ENCODE assay signal across 20 cellular contexts in genomic region chr5:58902305-58902704, GRCh38.
DNase-seq lines count a peak whose midpoint lies in the region; ATAC-seq, FAIRE-seq and TF ChIP-seq lines count a peak whose summit lies in the region.
"Had no signal": no experiment of that assay in that cellular context is flagged by ENCODE, and none has a peak within 500 bp of the region (broad histone marks: within the 10 kb centered on the region; RNA-seq: fewer than 3 reads in every experiment).

No MANE protein-coding gene starts in this region.

- H3K27me3 ChIP-seq in liver (ENCODE audit: control insufficient read depth in 4 of 4, insufficient read depth in 4 of 4, low read length in 3 of 4), result peaks cover 0 to 3% (median 0%) of the 10 kb centered on the region in 4 donors
- H3K27me3 ChIP-seq in HepG2 (ENCODE audit: control insufficient read depth in 1 of 2, insufficient read depth in 2 of 2, low read length in 2 of 2), result peaks cover 0 to 10% of the 10 kb centered on the region in 2 experiments; a peak in 1 of 5 replicates
- H3K27me3 ChIP-seq: BLaER1 treated with 17β-estradiol and CSF1 and Interleukin-3, amounts not matched to agents 10 nM and 100 nM had no signal

- no peak for DNase-seq in HepG2 (ENCODE audit: low spot score)
- no peak for DNase-seq in HPDE6-E6E7 (ENCODE audit: extremely low spot score)
- DNase-seq in activated T-helper 1 cell treated with anti-CD3 and anti-CD28 coated beads, Interleukin-12 subunit alpha, Interleukin-12 subunit beta, Interleukin-2, Interleukin-4 antibody, amounts not matched to agents 30 ng/mL and 10 ng/mL and 1 ng/mL, durations not matched to agents 14 hours and 24 hours and 36 hours (ENCODE audit: low spot score), result no peak
- DNase-seq: CD8-positive, alpha-beta T cell; DMS 273 treated with DMSO at 0.1 percent for 48 hours; DMS53; DND-41; EL; GM23248; HCEC 1CT had no signal

- H3K79me2 ChIP-seq in HepG2 (ENCODE audit: insufficient read depth, low read length), result no peaks in the 10 kb centered on the region

- H3K4me2 ChIP-seq in HepG2 (ENCODE audit: low read depth, low read length), result no peak overlapping the region
- H3K4me2 ChIP-seq: BLaER1 treated with 17β-estradiol and CSF1 and Interleukin-3, amounts not matched to agents 10 nM and 100 nM had no signal

- TF ChIP-seq RAD21 in liver (IDR thresholded peaks at IDR 0.05) (no peak), HepG2 (CRISPR knock-in tag; IDR thresholded peaks at IDR 0.05) (no peak)

- CTCF ChIA-PET in HepG2 (lab: Yijun Ruan, JAX; ENCODE audit: low intra/inter-chr PET ratio, low total read pairs), result no interaction called here

- no peaks in the 10 kb centered on the region for H3K36me3 Mint-ChIP-seq in nephron (ENCODE audit: low read depth)
- no peaks in the 10 kb centered on the region for H3K36me3 Mint-ChIP-seq in activated T-helper 1 cell treated with anti-CD3 and anti-CD28 coated beads, Interleukin-12 subunit alpha, Interleukin-12 subunit beta, Interleukin-2, Interleukin-4 antibody, amounts not matched to agents 30 ng/mL and 10 ng/mL and 1 ng/mL, durations not matched to agents 14 hours and 24 hours and 36 hours (ENCODE audit: low read depth)
- H3K36me3 Mint-ChIP-seq: CD8-positive, alpha-beta T cell had no signal

- H3K4me1 Mint-ChIP-seq in nephron, result peaks cover 16% of the 10 kb centered on the region
- H3K4me1 Mint-ChIP-seq in activated T-helper 1 cell treated with anti-CD3 and anti-CD28 coated beads, Interleukin-12 subunit alpha, Interleukin-12 subunit beta, Interleukin-2, Interleukin-4 antibody, amounts not matched to agents 30 ng/mL and 10 ng/mL and 1 ng/mL, durations not matched to agents 14 hours and 24 hours and 36 hours (ENCODE audit: low read depth), result no peaks in the 10 kb centered on the region
- H3K4me1 Mint-ChIP-seq: B cell had no signal

- H3K9ac ChIP-seq in liver (ENCODE audit: low read depth in 1 of 2, low read length in 2 of 2) (no peak overlapping the region), HepG2 (ENCODE audit: insufficient read depth, low read depth, low read length) (no peak overlapping the region)
- H3K9ac ChIP-seq: BLaER1 treated with 17β-estradiol and CSF1 and Interleukin-3, amounts not matched to agents 10 nM and 100 nM; GM23248 had no signal

- H3K36me3 ChIP-seq in liver (ENCODE audit: control insufficient read depth in 4 of 4, insufficient read depth in 3 of 4, low read depth in 1 of 4, low read length in 3 of 4), result no peaks in the 10 kb centered on the region
- H3K36me3 ChIP-seq in HepG2 (replicated peaks in 1 of 2; ENCODE audit: control insufficient read depth in 1 of 2, insufficient read depth in 2 of 2, low read length in 2 of 2), result no peaks in the 10 kb centered on the region
- H3K36me3 ChIP-seq: BLaER1 treated with 17β-estradiol and CSF1 and Interleukin-3, amounts not matched to agents 10 nM and 100 nM had no signal

- TF ChIP-seq CTCF in liver (IDR thresholded peaks at IDR 0.05; ENCODE audit: low read depth, low read length, missing input control) (no peak), HepG2 (CRISPR knock-in tag; IDR thresholded peaks at IDR 0.05) (no peak), nephron (IDR thresholded peaks at IDR 0.05; ENCODE audit: unreplicated experiment in 3 of 3) (no peak)

- FAIRE-seq in HepG2 (lab: Jason Lieb, UNC) (no peak), endometrium (lab: Jason Lieb, UNC) (peak; percentile 51)
- FAIRE-seq: GM12878, GM19239, H54 had no signal

- no peaks in the 10 kb centered on the region for H3K27me3 Mint-ChIP-seq in nephron (ENCODE audit: low read depth)
- no peaks in the 10 kb centered on the region for H3K27me3 Mint-ChIP-seq in activated T-helper 1 cell treated with anti-CD3 and anti-CD28 coated beads, Interleukin-12 subunit alpha, Interleukin-12 subunit beta, Interleukin-2, Interleukin-4 antibody, amounts not matched to agents 30 ng/mL and 10 ng/mL and 1 ng/mL, durations not matched to agents 14 hours and 24 hours and 36 hours (ENCODE audit: insufficient read depth)

- TF ChIP-seq POLR2A in HepG2 (IDR thresholded peaks at IDR 0.05; ENCODE audit: insufficient read depth in 1 of 2, low read depth in 2 of 2, low read length in 2 of 2), result no peak

- peaks cover 0 to 2% (median 0%) of the 10 kb centered on the region in 4 donors for H3K9me3 ChIP-seq in liver (ENCODE audit: control insufficient read depth in 4 of 4, low read length in 3 of 4)
- no peaks in the 10 kb centered on the region for H3K9me3 ChIP-seq in HepG2 (ENCODE audit: low read length)

- ATAC-seq in HepG2, result no peak
- no peak for ATAC-seq in GM19455 (IDR thresholded peaks at IDR 0.05; ENCODE audit: unreplicated experiment)
- ATAC-seq: CD8-positive, alpha-beta T cell; GM12878 had no signal

- H3K27ac ChIP-seq in liver (ENCODE audit: low read depth in 1 of 2, low read length in 2 of 2) (no peak overlapping the region), HepG2 (ENCODE audit: extremely low read length, insufficient read depth, low read length) (no peak overlapping the region)
- H3K27ac ChIP-seq: 22Rv1; BLaER1 treated with 17β-estradiol and CSF1 and Interleukin-3, amounts not matched to agents 10 nM and 100 nM; GM23248 had no signal

- in situ Hi-C loops in HepG2 (cut with HindIII; ENCODE audit: extremely low pct_ligation_motif_present, low pct_unique_long_range_greater_than_20kb), result no loop called here

- H3K4me1 ChIP-seq in liver (ENCODE audit: control insufficient read depth in 4 of 4, insufficient read depth in 4 of 4, low read length in 3 of 4) (no peaks in the 10 kb centered on the region), HepG2 (ENCODE audit: insufficient read depth, low read length) (no peaks in the 10 kb centered on the region)
- H3K4me1 ChIP-seq: BLaER1 treated with 17β-estradiol and CSF1 and Interleukin-3, amounts not matched to agents 10 nM and 100 nM had no signal

- intact Hi-C loops in HepG2 (cut with micrococcal nuclease; ENCODE audit: unreplicated experiment), result no loop called here
- intact Hi-C loops in activated T-helper 1 cell treated with anti-CD3 and anti-CD28 coated beads, Interleukin-12 subunit alpha, Interleukin-12 subunit beta, Interleukin-2, Interleukin-4 antibody, amounts not matched to agents 30 ng/mL and 10 ng/mL and 1 ng/mL, durations not matched to agents 14 hours and 24 hours and 36 hours (cut with micrococcal nuclease), result no loop called here

- no TSS peak for BruUV-seq in HepG2 (replicated peaks; lab: Mats Ljungman, UMichigan)

- H3K4me3 Mint-ChIP-seq in nephron, result no peak overlapping the region
- no peak overlapping the region for H3K4me3 Mint-ChIP-seq in activated T-helper 1 cell treated with anti-CD3 and anti-CD28 coated beads, Interleukin-12 subunit alpha, Interleukin-12 subunit beta, Interleukin-2, Interleukin-4 antibody, amounts not matched to agents 30 ng/mL and 10 ng/mL and 1 ng/mL, durations not matched to agents 14 hours and 24 hours and 36 hours
- H3K4me3 Mint-ChIP-seq: B cell; CD8-positive, alpha-beta T cell had no signal

- no peak overlapping the region for H2AFZ ChIP-seq in HepG2 (ENCODE audit: low read length)
- H2AFZ ChIP-seq: GM23248 had no signal

- H3K27ac Mint-ChIP-seq in nephron, result peak overlapping the region; percentile 38 to 62 (median 61)
- H3K27ac Mint-ChIP-seq in activated T-helper 1 cell treated with anti-CD3 and anti-CD28 coated beads, Interleukin-12 subunit alpha, Interleukin-12 subunit beta, Interleukin-2, Interleukin-4 antibody, amounts not matched to agents 30 ng/mL and 10 ng/mL and 1 ng/mL, durations not matched to agents 14 hours and 24 hours and 36 hours, result no peak overlapping the region
- H3K27ac Mint-ChIP-seq: B cell; CD8-positive, alpha-beta T cell had no signal

- no peak overlapping the region for H3K4me3 ChIP-seq in liver (ENCODE audit: low read depth in 1 of 3, low read length in 3 of 3)
- H3K4me3 ChIP-seq in HepG2 (replicated peaks in 1 of 3; ENCODE audit: insufficient read depth in 1 of 3, low read depth in 2 of 3, low read length in 3 of 3), result no peak overlapping the region
- H3K4me3 ChIP-seq: BLaER1 treated with 17β-estradiol and CSF1 and Interleukin-3, amounts not matched to agents 10 nM and 100 nM; GM12878; GM23248 had no signal

- POLR2A ChIA-PET in HepG2 (lab: Yijun Ruan, JAX), result no interaction called here

- no peak for TF ChIP-seq EP300 in HepG2 (IDR thresholded peaks at IDR 0.05; ENCODE audit: low read depth in 2 of 2, low read length in 2 of 2)
- no peak for TF ChIP-seq EP300 in HepG2 (CRISPR knock-in tag; IDR thresholded peaks at IDR 0.05; ENCODE audit: borderline replicate concordance)

- H3K9me3 Mint-ChIP-seq in nephron, result no peaks in the 10 kb centered on the region
- peaks cover 5% of the 10 kb centered on the region for H3K9me3 Mint-ChIP-seq in activated T-helper 1 cell treated with anti-CD3 and anti-CD28 coated beads, Interleukin-12 subunit alpha, Interleukin-12 subunit beta, Interleukin-2, Interleukin-4 antibody, amounts not matched to agents 30 ng/mL and 10 ng/mL and 1 ng/mL, durations not matched to agents 14 hours and 24 hours and 36 hours

- no peaks in the 10 kb centered on the region for H4K20me1 ChIP-seq in HepG2 (ENCODE audit: insufficient read depth, low read length)
- H4K20me1 ChIP-seq: BLaER1 treated with 17β-estradiol and CSF1 and Interleukin-3, amounts not matched to agents 10 nM and 100 nM had no signal

TF ChIP-seq in liver, 16 proteins besides CTCF, POLR2A, EP300 and RAD21 (continues in another document):
- TF ChIP-seq RXRA (IDR thresholded peaks at IDR 0.05) (peak; percentile 15 to 61), GABPA (IDR thresholded peaks at IDR 0.05 in 1 of 2, conservative IDR thresholded peaks at IDR 0.05 in 1 of 2) (no peak)

TF ChIP-seq in HepG2, 621 proteins besides CTCF, POLR2A, EP300 and RAD21 (continues in another document):
- no peak for TF ChIP-seq FOXP4 (CRISPR knock-in tag; IDR thresholded peaks at IDR 0.05)
